In the genomic region with DNA sequence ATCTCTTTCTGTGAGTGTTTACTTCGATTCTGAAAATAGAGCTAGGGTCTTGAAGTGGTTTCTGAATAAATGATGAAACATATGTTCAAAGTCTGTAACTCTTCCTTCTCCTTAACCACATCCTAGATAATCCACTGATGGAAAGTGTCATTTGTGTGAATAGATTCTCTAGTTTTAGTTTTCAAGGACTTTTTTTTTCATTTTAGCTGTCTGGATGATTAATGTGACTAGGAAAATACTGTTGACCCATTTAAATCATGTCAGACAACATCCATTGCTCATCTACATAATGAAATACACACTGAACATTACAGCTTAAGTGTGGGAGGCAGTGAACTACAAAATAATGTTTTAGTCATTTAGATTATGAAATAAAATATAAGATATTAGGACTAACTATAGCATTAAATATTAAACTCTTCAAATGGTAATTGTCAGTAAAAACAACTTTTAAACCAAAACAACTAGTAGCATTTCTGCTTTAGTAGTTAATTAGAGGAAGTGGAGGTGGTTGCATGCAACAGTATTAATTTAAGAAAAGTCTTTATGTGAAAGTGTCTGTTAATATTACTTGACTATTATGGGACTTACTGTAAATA, we compare ENCODE assay signal across 1 cellular context.
TF ChIP-seq lines count a peak whose summit lies in the region.

No MANE protein-coding gene starts in this region.

TF ChIP-seq in K562, 482 proteins besides CTCF, POLR2A, EP300 and RAD21 (continued from another document and continues in another):
- TF ChIP-seq, protein P1, sequence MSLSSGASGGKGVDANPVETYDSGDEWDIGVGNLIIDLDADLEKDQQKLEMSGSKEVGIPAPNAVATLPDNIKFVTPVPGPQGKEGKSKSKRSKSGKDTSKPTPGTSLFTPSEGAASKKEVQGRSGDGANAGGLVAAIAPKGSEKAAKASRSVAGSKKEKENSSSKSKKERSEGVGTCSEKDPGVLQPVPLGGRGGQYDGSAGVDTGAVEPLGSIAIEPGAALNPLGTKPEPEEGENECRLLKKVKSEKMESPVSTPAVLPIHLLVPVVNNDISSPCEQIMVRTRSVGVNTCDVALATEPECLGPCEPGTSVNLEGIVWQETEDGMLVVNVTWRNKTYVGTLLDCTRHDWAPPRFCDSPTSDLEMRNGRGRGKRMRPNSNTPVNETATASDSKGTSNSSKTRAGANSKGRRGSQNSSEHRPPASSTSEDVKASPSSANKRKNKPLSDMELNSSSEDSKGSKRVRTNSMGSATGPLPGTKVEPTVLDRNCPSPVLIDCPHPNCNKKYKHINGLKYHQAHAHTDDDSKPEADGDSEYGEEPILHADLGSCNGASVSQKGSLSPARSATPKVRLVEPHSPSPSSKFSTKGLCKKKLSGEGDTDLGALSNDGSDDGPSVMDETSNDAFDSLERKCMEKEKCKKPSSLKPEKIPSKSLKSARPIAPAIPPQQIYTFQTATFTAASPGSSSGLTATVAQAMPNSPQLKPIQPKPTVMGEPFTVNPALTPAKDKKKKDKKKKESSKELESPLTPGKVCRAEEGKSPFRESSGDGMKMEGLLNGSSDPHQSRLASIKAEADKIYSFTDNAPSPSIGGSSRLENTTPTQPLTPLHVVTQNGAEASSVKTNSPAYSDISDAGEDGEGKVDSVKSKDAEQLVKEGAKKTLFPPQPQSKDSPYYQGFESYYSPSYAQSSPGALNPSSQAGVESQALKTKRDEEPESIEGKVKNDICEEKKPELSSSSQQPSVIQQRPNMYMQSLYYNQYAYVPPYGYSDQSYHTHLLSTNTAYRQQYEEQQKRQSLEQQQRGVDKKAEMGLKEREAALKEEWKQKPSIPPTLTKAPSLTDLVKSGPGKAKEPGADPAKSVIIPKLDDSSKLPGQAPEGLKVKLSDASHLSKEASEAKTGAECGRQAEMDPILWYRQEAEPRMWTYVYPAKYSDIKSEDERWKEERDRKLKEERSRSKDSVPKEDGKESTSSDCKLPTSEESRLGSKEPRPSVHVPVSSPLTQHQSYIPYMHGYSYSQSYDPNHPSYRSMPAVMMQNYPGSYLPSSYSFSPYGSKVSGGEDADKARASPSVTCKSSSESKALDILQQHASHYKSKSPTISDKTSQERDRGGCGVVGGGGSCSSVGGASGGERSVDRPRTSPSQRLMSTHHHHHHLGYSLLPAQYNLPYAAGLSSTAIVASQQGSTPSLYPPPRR (CRISPR knock-in tag; IDR thresholded peaks at IDR 0.05; ENCODE audit: borderline replicate concordance): no peak
- TF ChIP-seq, protein P2, sequence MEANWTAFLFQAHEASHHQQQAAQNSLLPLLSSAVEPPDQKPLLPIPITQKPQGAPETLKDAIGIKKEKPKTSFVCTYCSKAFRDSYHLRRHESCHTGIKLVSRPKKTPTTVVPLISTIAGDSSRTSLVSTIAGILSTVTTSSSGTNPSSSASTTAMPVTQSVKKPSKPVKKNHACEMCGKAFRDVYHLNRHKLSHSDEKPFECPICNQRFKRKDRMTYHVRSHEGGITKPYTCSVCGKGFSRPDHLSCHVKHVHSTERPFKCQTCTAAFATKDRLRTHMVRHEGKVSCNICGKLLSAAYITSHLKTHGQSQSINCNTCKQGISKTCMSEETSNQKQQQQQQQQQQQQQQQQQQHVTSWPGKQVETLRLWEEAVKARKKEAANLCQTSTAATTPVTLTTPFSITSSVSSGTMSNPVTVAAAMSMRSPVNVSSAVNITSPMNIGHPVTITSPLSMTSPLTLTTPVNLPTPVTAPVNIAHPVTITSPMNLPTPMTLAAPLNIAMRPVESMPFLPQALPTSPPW (CRISPR knock-in tag; IDR thresholded peaks at IDR 0.05): no peak; the same call in 1 of the 2 replicates
- no peak for TF ChIP-seq SRSF1 (IDR thresholded peaks at IDR 0.05; ENCODE audit: low read depth, low read length)
- TF ChIP-seq ZNF764 (CRISPR knock-in tag; IDR thresholded peaks at IDR 0.05; ENCODE audit: low read depth): no peak
- TF ChIP-seq, protein P3, sequence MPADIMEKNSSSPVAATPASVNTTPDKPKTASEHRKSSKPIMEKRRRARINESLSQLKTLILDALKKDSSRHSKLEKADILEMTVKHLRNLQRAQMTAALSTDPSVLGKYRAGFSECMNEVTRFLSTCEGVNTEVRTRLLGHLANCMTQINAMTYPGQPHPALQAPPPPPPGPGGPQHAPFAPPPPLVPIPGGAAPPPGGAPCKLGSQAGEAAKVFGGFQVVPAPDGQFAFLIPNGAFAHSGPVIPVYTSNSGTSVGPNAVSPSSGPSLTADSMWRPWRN (IDR thresholded peaks at IDR 0.05; ENCODE audit: low read depth): peak; percentile 79
- TF ChIP-seq MEIS2 (IDR thresholded peaks at IDR 0.05; ENCODE audit: partially characterized antibody): peak; percentile 100
- TF ChIP-seq, protein P4, sequence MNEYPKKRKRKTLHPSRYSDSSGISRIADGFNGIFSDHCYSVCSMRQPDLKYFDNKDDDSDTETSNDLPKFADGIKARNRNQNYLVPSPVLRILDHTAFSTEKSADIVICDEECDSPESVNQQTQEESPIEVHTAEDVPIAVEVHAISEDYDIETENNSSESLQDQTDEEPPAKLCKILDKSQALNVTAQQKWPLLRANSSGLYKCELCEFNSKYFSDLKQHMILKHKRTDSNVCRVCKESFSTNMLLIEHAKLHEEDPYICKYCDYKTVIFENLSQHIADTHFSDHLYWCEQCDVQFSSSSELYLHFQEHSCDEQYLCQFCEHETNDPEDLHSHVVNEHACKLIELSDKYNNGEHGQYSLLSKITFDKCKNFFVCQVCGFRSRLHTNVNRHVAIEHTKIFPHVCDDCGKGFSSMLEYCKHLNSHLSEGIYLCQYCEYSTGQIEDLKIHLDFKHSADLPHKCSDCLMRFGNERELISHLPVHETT (CRISPR knock-in tag; conservative IDR thresholded peaks at IDR 0.05 in 1 of 2, IDR thresholded peaks at IDR 0.05 in 1 of 2): no peak
- TF ChIP-seq RB1 (IDR thresholded peaks at IDR 0.05; ENCODE audit: low read depth): no peak
- no peak for TF ChIP-seq MCM3 (IDR thresholded peaks at IDR 0.05)
- TF ChIP-seq JUNB (CRISPR knock-in tag; conservative IDR thresholded peaks at IDR 0.05): no peak
- no peak for TF ChIP-seq KLF10 (CRISPR knock-in tag; IDR thresholded peaks at IDR 0.05)
- TF ChIP-seq CTBP1 (IDR thresholded peaks at IDR 0.05; ENCODE audit: borderline replicate concordance): peak; percentile 63; the same call in 1 of the 2 replicates
- TF ChIP-seq YY1 (IDR thresholded peaks at IDR 0.05; ENCODE audit: borderline replicate concordance in 1 of 3, control insufficient read depth in 1 of 3, extremely low read depth in 1 of 3, insufficient read depth in 3 of 3, insufficient read length in 1 of 3, insufficient replicate concordance in 2 of 3, low read depth in 1 of 3, low read length in 2 of 3): no peak
- no peak for TF ChIP-seq GABPB1 (CRISPR knock-in tag; IDR thresholded peaks at IDR 0.05)
- TF ChIP-seq BRD4 (IDR thresholded peaks at IDR 0.05): no peak
- no peak for TF ChIP-seq CC2D1A (IDR thresholded peaks at IDR 0.05)
- no peak for TF ChIP-seq ZNF133 (CRISPR knock-in tag; IDR thresholded peaks at IDR 0.05)
- TF ChIP-seq RCOR1 (IDR thresholded peaks at IDR 0.05; ENCODE audit: borderline replicate concordance in 1 of 2, low read depth in 2 of 2, low read length in 2 of 2): peak in 1 of 2 experiments; percentile 77; a peak in 2 of 4 replicates
- TF ChIP-seq SRF (CRISPR knock-in tag; IDR thresholded peaks at IDR 0.05): no peak
- TF ChIP-seq ETV6 (IDR thresholded peaks at IDR 0.05; ENCODE audit: borderline replicate concordance in 1 of 2, low read depth in 2 of 2, low read length in 1 of 2): no peak; a peak in 1 of 4 replicates
- no peak for TF ChIP-seq ETV6 (CRISPR knock-in tag; IDR thresholded peaks at IDR 0.05; ENCODE audit: borderline replicate concordance)
- TF ChIP-seq, protein P5, sequence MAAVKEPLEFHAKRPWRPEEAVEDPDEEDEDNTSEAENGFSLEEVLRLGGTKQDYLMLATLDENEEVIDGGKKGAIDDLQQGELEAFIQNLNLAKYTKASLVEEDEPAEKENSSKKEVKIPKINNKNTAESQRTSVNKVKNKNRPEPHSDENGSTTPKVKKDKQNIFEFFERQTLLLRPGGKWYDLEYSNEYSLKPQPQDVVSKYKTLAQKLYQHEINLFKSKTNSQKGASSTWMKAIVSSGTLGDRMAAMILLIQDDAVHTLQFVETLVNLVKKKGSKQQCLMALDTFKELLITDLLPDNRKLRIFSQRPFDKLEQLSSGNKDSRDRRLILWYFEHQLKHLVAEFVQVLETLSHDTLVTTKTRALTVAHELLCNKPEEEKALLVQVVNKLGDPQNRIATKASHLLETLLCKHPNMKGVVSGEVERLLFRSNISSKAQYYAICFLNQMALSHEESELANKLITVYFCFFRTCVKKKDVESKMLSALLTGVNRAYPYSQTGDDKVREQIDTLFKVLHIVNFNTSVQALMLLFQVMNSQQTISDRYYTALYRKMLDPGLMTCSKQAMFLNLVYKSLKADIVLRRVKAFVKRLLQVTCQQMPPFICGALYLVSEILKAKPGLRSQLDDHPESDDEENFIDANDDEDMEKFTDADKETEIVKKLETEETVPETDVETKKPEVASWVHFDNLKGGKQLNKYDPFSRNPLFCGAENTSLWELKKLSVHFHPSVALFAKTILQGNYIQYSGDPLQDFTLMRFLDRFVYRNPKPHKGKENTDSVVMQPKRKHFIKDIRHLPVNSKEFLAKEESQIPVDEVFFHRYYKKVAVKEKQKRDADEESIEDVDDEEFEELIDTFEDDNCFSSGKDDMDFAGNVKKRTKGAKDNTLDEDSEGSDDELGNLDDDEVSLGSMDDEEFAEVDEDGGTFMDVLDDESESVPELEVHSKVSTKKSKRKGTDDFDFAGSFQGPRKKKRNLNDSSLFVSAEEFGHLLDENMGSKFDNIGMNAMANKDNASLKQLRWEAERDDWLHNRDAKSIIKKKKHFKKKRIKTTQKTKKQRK (IDR thresholded peaks at IDR 0.05; ENCODE audit: borderline replicate concordance, low read depth, low read length): no peak
- no peak for TF ChIP-seq MAFF (IDR thresholded peaks at IDR 0.05; ENCODE audit: low read length)
- no peak for TF ChIP-seq ZNF23 (CRISPR knock-in tag; IDR thresholded peaks at IDR 0.05)
- TF ChIP-seq NFXL1 (CRISPR knock-in tag; IDR thresholded peaks at IDR 0.05): no peak
- TF ChIP-seq CREM (IDR thresholded peaks at IDR 0.05; ENCODE audit: low read depth): no peak
- peak; percentile 59; the same call in 1 of the 2 replicates for TF ChIP-seq TEAD4 (IDR thresholded peaks at IDR 0.05; ENCODE audit: low read length)
- no peak for TF ChIP-seq TEAD4 (CRISPR knock-in tag; IDR thresholded peaks at IDR 0.05; ENCODE audit: borderline replicate concordance)
- TF ChIP-seq, protein P6, sequence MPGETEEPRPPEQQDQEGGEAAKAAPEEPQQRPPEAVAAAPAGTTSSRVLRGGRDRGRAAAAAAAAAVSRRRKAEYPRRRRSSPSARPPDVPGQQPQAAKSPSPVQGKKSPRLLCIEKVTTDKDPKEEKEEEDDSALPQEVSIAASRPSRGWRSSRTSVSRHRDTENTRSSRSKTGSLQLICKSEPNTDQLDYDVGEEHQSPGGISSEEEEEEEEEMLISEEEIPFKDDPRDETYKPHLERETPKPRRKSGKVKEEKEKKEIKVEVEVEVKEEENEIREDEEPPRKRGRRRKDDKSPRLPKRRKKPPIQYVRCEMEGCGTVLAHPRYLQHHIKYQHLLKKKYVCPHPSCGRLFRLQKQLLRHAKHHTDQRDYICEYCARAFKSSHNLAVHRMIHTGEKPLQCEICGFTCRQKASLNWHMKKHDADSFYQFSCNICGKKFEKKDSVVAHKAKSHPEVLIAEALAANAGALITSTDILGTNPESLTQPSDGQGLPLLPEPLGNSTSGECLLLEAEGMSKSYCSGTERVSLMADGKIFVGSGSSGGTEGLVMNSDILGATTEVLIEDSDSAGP (CRISPR knock-in tag; IDR thresholded peaks at IDR 0.05): no peak
- TF ChIP-seq ZBTB17 (CRISPR knock-in tag; IDR thresholded peaks at IDR 0.05): no peak; the same call in 1 of the 2 replicates
- no peak for TF ChIP-seq ZNF699 (CRISPR knock-in tag; IDR thresholded peaks at IDR 0.05; ENCODE audit: insufficient replicate concordance)
- TF ChIP-seq DACH1 (IDR thresholded peaks at IDR 0.05; ENCODE audit: partially characterized antibody): no peak
- peak; percentile 75 for TF ChIP-seq CEBPG (CRISPR knock-in tag; IDR thresholded peaks at IDR 0.05)
- TF ChIP-seq CEBPG (tag; conservative IDR thresholded peaks at IDR 0.05 in 1 of 2, IDR thresholded peaks at IDR 0.05 in 1 of 2): peak; percentile 86 to 99
- TF ChIP-seq RBBP5 (IDR thresholded peaks at IDR 0.05; ENCODE audit: borderline replicate concordance, insufficient read depth, low read length, poor library complexity, severe bottlenecking): no peak
- TF ChIP-seq, protein P7, sequence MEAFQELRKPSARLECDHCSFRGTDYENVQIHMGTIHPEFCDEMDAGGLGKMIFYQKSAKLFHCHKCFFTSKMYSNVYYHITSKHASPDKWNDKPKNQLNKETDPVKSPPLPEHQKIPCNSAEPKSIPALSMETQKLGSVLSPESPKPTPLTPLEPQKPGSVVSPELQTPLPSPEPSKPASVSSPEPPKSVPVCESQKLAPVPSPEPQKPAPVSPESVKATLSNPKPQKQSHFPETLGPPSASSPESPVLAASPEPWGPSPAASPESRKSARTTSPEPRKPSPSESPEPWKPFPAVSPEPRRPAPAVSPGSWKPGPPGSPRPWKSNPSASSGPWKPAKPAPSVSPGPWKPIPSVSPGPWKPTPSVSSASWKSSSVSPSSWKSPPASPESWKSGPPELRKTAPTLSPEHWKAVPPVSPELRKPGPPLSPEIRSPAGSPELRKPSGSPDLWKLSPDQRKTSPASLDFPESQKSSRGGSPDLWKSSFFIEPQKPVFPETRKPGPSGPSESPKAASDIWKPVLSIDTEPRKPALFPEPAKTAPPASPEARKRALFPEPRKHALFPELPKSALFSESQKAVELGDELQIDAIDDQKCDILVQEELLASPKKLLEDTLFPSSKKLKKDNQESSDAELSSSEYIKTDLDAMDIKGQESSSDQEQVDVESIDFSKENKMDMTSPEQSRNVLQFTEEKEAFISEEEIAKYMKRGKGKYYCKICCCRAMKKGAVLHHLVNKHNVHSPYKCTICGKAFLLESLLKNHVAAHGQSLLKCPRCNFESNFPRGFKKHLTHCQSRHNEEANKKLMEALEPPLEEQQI (IDR thresholded peaks at IDR 0.05): no peak
- no peak for TF ChIP-seq ZNF444 (CRISPR knock-in tag; IDR thresholded peaks at IDR 0.05)
- TF ChIP-seq SIN3B (IDR thresholded peaks at IDR 0.05; ENCODE audit: low read depth): no peak
